Comparison of ENCODE assay signal across 20 cellular contexts in genomic region chr1:86381223-86381622, GRCh38. TPM values are rescaled to one million over a fixed set of nuclear protein-coding genes. Genes with fewer than 3 reads are reported as not detected.
DNase-seq lines count a peak whose midpoint lies in the region; ATAC-seq and TF ChIP-seq lines count a peak whose summit lies in the region.
"Had no signal": no experiment of that assay in that cellular context is flagged by ENCODE, and none has a peak within 500 bp of the region (broad histone marks: within the 10 kb centered on the region; RNA-seq: fewer than 3 reads in every experiment).

No MANE protein-coding gene starts in this region.

- H3K4me2 ChIP-seq in SK-N-SH: 0 out of 2 replicates have a peak overlapping the region, but pooled peaks have one; percentile 45

- WGBS in SK-N-SH (ENCODE audit: low lambda C conversion rate): 73% methylated on average over 4 of the region's 4 CpGs

- no peaks in the 10 kb centered on the region for H3K9me2 ChIP-seq in SK-N-SH

- intact Hi-C loops in left lung (cut with DNase I): no loop called here

- TF ChIP-seq RAD21 in SK-N-SH (IDR thresholded peaks at IDR 0.05; ENCODE audit: low read length): no peak

- H3K9ac ChIP-seq in SK-N-SH (no peak overlapping the region), adipocyte (ENCODE audit: low read length) (peak overlapping the region; percentile 72)
- H3K9ac ChIP-seq: KMS-11 had no signal

- POLR2A ChIA-PET in SK-N-SH (lab: Yijun Ruan, JAX): no interaction called here

- H3K4me1 ChIP-seq in SK-N-SH (ENCODE audit: control insufficient read depth in 1 of 2, insufficient read depth in 2 of 2, low read depth in 1 of 2, low read length in 1 of 2): no peaks in the 10 kb centered on the region; a peak in 1 of 4 replicates
- H3K4me1 ChIP-seq in adipocyte (ENCODE audit: control insufficient read depth, insufficient read depth, low read length): peaks cover 31% of the 10 kb centered on the region
- H3K4me1 ChIP-seq in left lung: peaks cover 0 to 11% of the 10 kb centered on the region in 2 donors
- H3K4me1 ChIP-seq: BE2C, Caco-2 had no signal

- CTCF ChIA-PET in SK-N-SH (lab: Yijun Ruan, JAX): no interaction called here

- peaks cover 3% of the 10 kb centered on the region for H3F3A ChIP-seq in SK-N-SH (replicated peaks; ENCODE audit: insufficient read depth)

- H3K27me3 ChIP-seq in SK-N-SH (ENCODE audit: insufficient read depth) (no peaks in the 10 kb centered on the region), adipocyte (replicated peaks; ENCODE audit: control insufficient read depth, insufficient read depth, low read length) (no peaks in the 10 kb centered on the region), left lung (no peaks in the 10 kb centered on the region)
- H3K27me3 ChIP-seq: BE2C had no signal

- H3K36me3 ChIP-seq in SK-N-SH (replicated peaks in 1 of 2; ENCODE audit: control insufficient read depth in 1 of 2, insufficient read depth in 2 of 2, low read length in 1 of 2) (peaks cover 7 to 38% of the 10 kb centered on the region in 2 experiments), adipocyte (ENCODE audit: control insufficient read depth, insufficient read depth, low read length, severe bottlenecking) (peaks cover 4% of the 10 kb centered on the region), left lung (peaks cover 0 to 6% of the 10 kb centered on the region in 2 donors)
- H3K36me3 ChIP-seq: BE2C had no signal

- DNase-seq in SK-N-SH: no peak
- no peak for DNase-seq in adipocyte (ENCODE audit: low read depth)
- DNase-seq in left lung: no peak
- peak; percentile 25 for DNase-seq in superior temporal gyrus (ENCODE audit: extremely low spot score)
- DNase-seq in stimulated activated CD4-positive, alpha-beta T cell treated with anti-CD3 and anti-CD28 coated beads, Interleukin-2, amount 100 ng/mL, for 48 hours: no peak
- DNase-seq: BE2C; Caco-2; CD4-positive, CD25-positive, alpha-beta regulatory T cell; GF-D8; HFFc6; NCI-H1436; NCI-H2029 treated with DMSO at 0.1 percent for 48 hours; NCI-H2171; NCI-H526 had no signal

- TF ChIP-seq EP300 in SK-N-SH (IDR thresholded peaks at IDR 0.05; ENCODE audit: borderline replicate concordance in 1 of 2, low read depth in 1 of 2, low read length in 1 of 2): no peak

- no peak for TF ChIP-seq CTCF in SK-N-SH (IDR thresholded peaks at IDR 0.05)
- no peak for TF ChIP-seq CTCF in left lung (IDR thresholded peaks at IDR 0.05)

- H3K79me2 ChIP-seq in SK-N-SH (ENCODE audit: insufficient read depth): no peaks in the 10 kb centered on the region; the same call in 1 of the 2 replicates

- no peak for ATAC-seq in SK-N-SH treated with all-trans-retinoic acid at 6 μM for 48 hours
- ATAC-seq in left lung: peak; percentile 29
- ATAC-seq in HG03196 (IDR thresholded peaks at IDR 0.05; ENCODE audit: unreplicated experiment): no peak
- ATAC-seq in GM19395 (IDR thresholded peaks at IDR 0.05; ENCODE audit: unreplicated experiment): no peak

- no peak overlapping the region for H2AFZ ChIP-seq in SK-N-SH (ENCODE audit: low read depth)

- H3K4me3 ChIP-seq in SK-N-SH (ENCODE audit: low read depth in 2 of 2, low read length in 1 of 2) (no peak overlapping the region), adipocyte (ENCODE audit: low read length) (peak overlapping the region; percentile 73), left lung (peak overlapping the region in 1 of 2 donors; percentile 5)

- H3K9me3 ChIP-seq in SK-N-SH (no peaks in the 10 kb centered on the region), adipocyte (ENCODE audit: control insufficient read depth, low read length) (no peaks in the 10 kb centered on the region), left lung (peaks cover 0 to 8% of the 10 kb centered on the region in 2 donors)
- H3K9me3 ChIP-seq: BE2C, Caco-2 had no signal

- H4K20me1 ChIP-seq in SK-N-SH (ENCODE audit: insufficient read depth): no peaks in the 10 kb centered on the region

- no peak overlapping the region for H3K27ac ChIP-seq in SK-N-SH (ENCODE audit: low read depth in 2 of 2, low read length in 1 of 2)
- H3K27ac ChIP-seq in left lung: peak overlapping the region in 1 of 2 donors; percentile 7
- H3K27ac ChIP-seq: 22Rv1, KMS-11 had no signal

TF ChIP-seq in SK-N-SH, 30 proteins besides CTCF, POLR2A, EP300 and RAD21 (continues in another document):
- TF ChIP-seq MAX (IDR thresholded peaks at IDR 0.05; ENCODE audit: low read depth) (no peak), FOXJ3 (CRISPR knock-in tag; IDR thresholded peaks at IDR 0.05) (no peak), ZBTB33 (IDR thresholded peaks at IDR 0.05; ENCODE audit: borderline replicate concordance, low read depth) (no peak), USF2 (IDR thresholded peaks at IDR 0.05; ENCODE audit: borderline replicate concordance, low read depth, low read length) (no peak), MEF2A (IDR thresholded peaks at IDR 0.05; ENCODE audit: borderline replicate concordance, low read depth) (no peak), MXI1 (IDR thresholded peaks at IDR 0.05; ENCODE audit: low read depth, low read length) (no peak), GATA2 (CRISPR knock-in tag; IDR thresholded peaks at IDR 0.05) (no peak), TEAD4 (IDR thresholded peaks at IDR 0.05; ENCODE audit: borderline replicate concordance, insufficient read depth) (no peak)

TF ChIP-seq in SK-N-SH treated with all-trans-retinoic acid at 6 μM for 48 hours, 23 proteins besides CTCF, POLR2A, EP300 and RAD21:
- no peak for TF ChIP-seq ZNF8 (CRISPR knock-in tag; IDR thresholded peaks at IDR 0.05)
- no peak for TF ChIP-seq TCF4 (CRISPR knock-in tag; IDR thresholded peaks at IDR 0.05; ENCODE audit: borderline replicate concordance)

RNA-seq across cellular contexts. Expression of gene ODF2L, which starts 14.9 kb away (rescaled TPM):
- polyA plus RNA-seq in SK-N-SH (2012; rRNA removed): 5.3 and 7.9 TPM in 2 replicates
- polyA plus RNA-seq in SK-N-SH (2012; cell fraction: cytosol; rRNA removed): 5.6 and 7.6 TPM in 2 replicates
- 10.6 and 24.1 TPM in 2 replicates for polyA plus RNA-seq in SK-N-SH (2012; cell fraction: nucleus; rRNA removed)
- 10 to 100 TPM; 37.9 to 46.3 TPM for total RNA-seq in left lung

RNA-seq across cellular contexts. Expression of gene CLCA2, which starts 42.7 kb away (rescaled TPM):
- polyA plus RNA-seq in SK-N-SH (2012; rRNA removed): 0.02 TPM in 2 replicates
- 0.01 and 0.03 TPM in 2 replicates for polyA plus RNA-seq in SK-N-SH (2012; cell fraction: cytosol; rRNA removed)
- polyA plus RNA-seq in SK-N-SH (2012; cell fraction: nucleus; rRNA removed): 0.01 TPM in 1 of 2 replicates, not detected in the other
- under 1 TPM; 0.38 to 0.42 TPM for total RNA-seq in left lung
- total RNA-seq: CD4-positive, CD25-positive, alpha-beta regulatory T cell; HT-29 had no signal
- polyA plus RNA-seq: CD4-positive, CD25-positive, alpha-beta regulatory T cell had no signal
